15 cellular contexts compared by ENCODE assay signal in genomic region chr1:219492676-219493075, GRCh38.
DNase-seq lines count a peak whose midpoint lies in the region; ATAC-seq and TF ChIP-seq lines count a peak whose summit lies in the region.
"Had no signal": no experiment of that assay in that cellular context is flagged by ENCODE, and none has a peak within 500 bp of the region (broad histone marks: within the 10 kb centered on the region; RNA-seq: fewer than 3 reads in every experiment).

No MANE protein-coding gene starts in this region.

- H2BK5ac ChIP-seq in trophoblast cell (ENCODE audit: low read depth, low read length, poor library complexity), result no peak overlapping the region

- no peak overlapping the region for H3K27ac Mint-ChIP-seq in activated CD8-positive, alpha-beta memory T cell treated with anti-CD3 and anti-CD28 coated beads, Interleukin-2, amount 10 ng/mL, durations not matched to agents 7 days and 5 days
- H3K27ac Mint-ChIP-seq: B cell; CD4-positive, alpha-beta memory T cell had no signal

- H3K4me3 Mint-ChIP-seq in activated CD8-positive, alpha-beta memory T cell treated with anti-CD3 and anti-CD28 coated beads, Interleukin-2, amount 10 ng/mL, durations not matched to agents 7 days and 5 days, result no peak overlapping the region
- H3K4me3 Mint-ChIP-seq: B cell; CD4-positive, alpha-beta memory T cell had no signal

- H3K23ac ChIP-seq in trophoblast cell (ENCODE audit: low read length), result no peak overlapping the region

- no peaks in the 10 kb centered on the region for H3K9me3 ChIP-seq in trophoblast cell (ENCODE audit: insufficient read depth, low read depth, low read length)

- H3K9ac ChIP-seq in trophoblast cell (ENCODE audit: low read length), result no peak overlapping the region

- no peak overlapping the region for H4K8ac ChIP-seq in trophoblast cell (ENCODE audit: low read depth, low read length)

- no peaks in the 10 kb centered on the region for H3K9me3 Mint-ChIP-seq in activated CD8-positive, alpha-beta memory T cell treated with anti-CD3 and anti-CD28 coated beads, Interleukin-2, amount 10 ng/mL, durations not matched to agents 7 days and 5 days (ENCODE audit: low read depth)

- H3K4ac ChIP-seq in trophoblast cell (ENCODE audit: low read depth, low read length), result no peak overlapping the region

- no peak for ATAC-seq in activated CD8-positive, alpha-beta memory T cell treated with anti-CD3 and anti-CD28 coated beads, Interleukin-2, amount 10 ng/mL, durations not matched to agents 7 days and 5 days
- ATAC-seq: HCT116 had no signal

- H3K4me2 ChIP-seq in trophoblast cell (ENCODE audit: low read length), result no peak overlapping the region

- H3K27ac ChIP-seq in trophoblast cell (ENCODE audit: low read depth, low read length), result no peak overlapping the region
- H3K27ac ChIP-seq: C4-2B had no signal

- H4K91ac ChIP-seq in trophoblast cell (ENCODE audit: low read depth, low read length), result no peak overlapping the region

- no peaks in the 10 kb centered on the region for H3K79me2 ChIP-seq in trophoblast cell (ENCODE audit: control insufficient read depth, insufficient read depth, low read length, poor library complexity)

- no peaks in the 10 kb centered on the region for H3K27me3 ChIP-seq in trophoblast cell (ENCODE audit: insufficient read depth, low read length)

- TF ChIP-seq CTCF in fibroblast of the aortic adventitia (IDR thresholded peaks at IDR 0.05; ENCODE audit: insufficient read depth, low read length), result no peak

- no peaks in the 10 kb centered on the region for H3K79me1 ChIP-seq in trophoblast cell (ENCODE audit: low read length)

- no peak overlapping the region for H3K4me3 ChIP-seq in fibroblast of the aortic adventitia (ENCODE audit: low read depth, low read length)
- no peak overlapping the region for H3K4me3 ChIP-seq in trophoblast cell (ENCODE audit: low read depth, low read length)

- CTCF ChIA-PET in activated CD8-positive, alpha-beta memory T cell treated with anti-CD3 and anti-CD28 coated beads, Interleukin-2, amount 10 ng/mL, durations not matched to agents 7 days and 5 days (lab: Charles Lee), result no interaction called here

- no peaks in the 10 kb centered on the region for H3K36me3 Mint-ChIP-seq in activated CD8-positive, alpha-beta memory T cell treated with anti-CD3 and anti-CD28 coated beads, Interleukin-2, amount 10 ng/mL, durations not matched to agents 7 days and 5 days
- H3K36me3 Mint-ChIP-seq: CD4-positive, alpha-beta memory T cell had no signal

- no peak overlapping the region for H4K12ac ChIP-seq in trophoblast cell (ENCODE audit: low read depth, low read length)

- H3K27me3 Mint-ChIP-seq in activated CD8-positive, alpha-beta memory T cell treated with anti-CD3 and anti-CD28 coated beads, Interleukin-2, amount 10 ng/mL, durations not matched to agents 7 days and 5 days, result no peaks in the 10 kb centered on the region
- H3K27me3 Mint-ChIP-seq: B cell; CD4-positive, alpha-beta memory T cell had no signal

- no peak overlapping the region for H3K14ac ChIP-seq in trophoblast cell (ENCODE audit: low read length)

- no peak overlapping the region for H2BK12ac ChIP-seq in trophoblast cell (ENCODE audit: low read length)

- no peak overlapping the region for H2AK5ac ChIP-seq in trophoblast cell (ENCODE audit: low read length)

- no peaks in the 10 kb centered on the region for H3K36me3 ChIP-seq in trophoblast cell (ENCODE audit: control insufficient read depth in 1 of 2, insufficient read depth in 2 of 2, low read length in 2 of 2)

- H2BK120ac ChIP-seq in trophoblast cell (ENCODE audit: insufficient read depth, low read length, poor library complexity), result no peak overlapping the region

- H3K18ac ChIP-seq in trophoblast cell (ENCODE audit: low read length), result no peak overlapping the region

- no peak overlapping the region for H2AFZ ChIP-seq in trophoblast cell (ENCODE audit: insufficient read depth, low read length, poor library complexity)

- H3K4me1 Mint-ChIP-seq in activated CD8-positive, alpha-beta memory T cell treated with anti-CD3 and anti-CD28 coated beads, Interleukin-2, amount 10 ng/mL, durations not matched to agents 7 days and 5 days, result no peaks in the 10 kb centered on the region
- H3K4me1 Mint-ChIP-seq: B cell; CD4-positive, alpha-beta memory T cell had no signal

- DNase-seq in COR-L47 (lab: John Stamatoyannopoulos, UW) (peak; percentile 44), astrocyte of the hippocampus (ENCODE audit: low read depth, low spot score) (peak; percentile 12), fibroblast of the aortic adventitia (ENCODE audit: low read depth) (peak; percentile 45), trophoblast cell (peak; percentile 13 to 29), Ammon's horn (ENCODE audit: low spot score) (no peak), occipital lobe (lab: John Stamatoyannopoulos, UW) (no peak)
- no peak for DNase-seq in activated CD8-positive, alpha-beta memory T cell treated with anti-CD3 and anti-CD28 coated beads, Interleukin-2, amount 10 ng/mL, durations not matched to agents 7 days and 5 days
- DNase-seq: 8988T; CD4-positive, alpha-beta memory T cell; DMS153; DMS79 treated with DMSO at 0.1 percent for 48 hours; GDM1 had no signal

- no peaks in the 10 kb centered on the region for H3K4me1 ChIP-seq in trophoblast cell (ENCODE audit: control insufficient read depth in 1 of 2, insufficient read depth in 2 of 2, low read length in 2 of 2)

- no CpG with 5 or more reads among the region's 3 CpGs for WGBS in trophoblast cell (ENCODE audit: extremely low coverage, insufficient coverage, insufficient read length)

Comparison
In these comparisons a context has a peak if more than half of its experiments do, and no peak if none do; other contexts are left out.
1. DNase-seq: peak in COR-L47 (single experiment), astrocyte of the hippocampus (single experiment), fibroblast of the aortic adventitia (single experiment) and trophoblast cell (2 of 2); none in Ammon's horn (single experiment), occipital lobe (single experiment) and activated CD8-positive, alpha-beta memory T cell treated with anti-CD3 and anti-CD28 coated beads, Interleukin-2, amount 10 ng/mL, durations not matched to agents 7 days and 5 days (single experiment).